In the genomic region with DNA sequence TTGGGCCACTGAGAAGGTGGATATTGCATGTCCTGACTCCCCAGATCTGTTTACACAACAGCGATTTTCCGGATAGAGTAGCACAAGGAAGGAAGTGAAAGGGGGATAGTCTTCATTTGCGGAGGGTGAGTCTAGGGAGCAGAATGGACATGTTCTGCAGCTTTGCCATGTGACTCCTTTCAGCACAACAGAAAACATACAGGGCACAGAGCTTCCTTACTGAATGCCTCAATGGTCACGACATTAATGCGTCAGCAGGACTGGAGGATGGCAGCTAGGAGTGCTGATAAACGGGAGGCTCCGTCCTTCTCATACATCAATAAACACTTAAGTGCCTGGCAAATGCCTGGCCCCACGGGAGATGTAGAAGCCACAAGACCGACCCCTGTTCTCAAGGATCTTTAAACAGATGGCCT, we compare ENCODE assay signal across 10 cellular contexts.
A peak's percentile ranks its signal among the peaks of the same experiment; 100 is the strongest.
DNase-seq lines count a peak whose midpoint lies in the region; ATAC-seq and TF ChIP-seq lines count a peak whose summit lies in the region.
"Had no signal": no experiment of that assay in that cellular context is flagged by ENCODE, and none has a peak within 500 bp of the region (broad histone marks: within the 10 kb centered on the region; RNA-seq: fewer than 3 reads in every experiment).

No MANE protein-coding gene starts in this region.

- TF ChIP-seq CTCF in DND-41 (IDR thresholded peaks at IDR 0.05; ENCODE audit: borderline replicate concordance, extremely low read depth, low read length, poor library complexity, severe bottlenecking) (no peak), nephron progenitor cell (IDR thresholded peaks at IDR 0.05) (no peak), MCF 10A (IDR thresholded peaks at IDR 0.05; ENCODE audit: unreplicated experiment) (no peak)

- DNase-seq in DND-41 (no peak), MV-4-11 (lab: John Stamatoyannopoulos, UW) (peak; percentile 81), caudate nucleus (lab: John Stamatoyannopoulos, UW) (peak in 25 of 61 donors; percentile 12 to 66 (median 47)), nephron progenitor cell (no peak), NCI-H446 (lab: John Stamatoyannopoulos, UW) (no peak), MCF 10A (ENCODE audit: unreplicated experiment) (no peak)
- DNase-seq in activated effector memory CD4-positive, alpha-beta T cell treated with Interleukin-2 at 50 U/mL for 16 hours = no peak
- DNase-seq in stimulated activated CD4-positive, alpha-beta T cell treated with anti-CD3 and anti-CD28 coated beads, Interleukin-4, amount 100 ng/mL, for 1 hour = no peak
- DNase-seq: NCI-H1930, WERI-Rb-1 had no signal

- H3K9me3 ChIP-seq in DND-41 (ENCODE audit: insufficient read depth, low read length, severe bottlenecking) = no peaks in the 10 kb centered on the region

- no peak overlapping the region for H3K4me2 ChIP-seq in DND-41 (ENCODE audit: insufficient read depth, low read length)

- peaks cover 20% of the 10 kb centered on the region; the same call in 1 of the 2 replicates for H3K4me1 ChIP-seq in DND-41 (ENCODE audit: insufficient read depth, low read length)

- H3K9ac ChIP-seq in DND-41 (ENCODE audit: low read depth, low read length) = no peak overlapping the region

- POLR2A ChIA-PET in MCF 10A (lab: Yijun Ruan, JAX) = no interaction called here

- peaks cover 39% of the 10 kb centered on the region for H4K20me1 ChIP-seq in DND-41 (ENCODE audit: insufficient read depth, low read length)

- intact Hi-C loops in MCF 10A (cut with micrococcal nuclease) = no loop called here

- H3K27me3 ChIP-seq in DND-41 (ENCODE audit: insufficient read depth, low read length, poor library complexity) = no peaks in the 10 kb centered on the region

- no peak overlapping the region for H2AFZ ChIP-seq in DND-41 (ENCODE audit: low read depth, low read length)

- no TSS peak for BruUV-seq in MCF 10A (replicated peaks; lab: Mats Ljungman, UMichigan)

- peak overlapping the region; percentile 34 for H3K4me3 Mint-ChIP-seq in nephron progenitor cell
- H3K4me3 Mint-ChIP-seq in MCF 10A (ENCODE audit: unreplicated experiment) = no peak overlapping the region

- CTCF ChIA-PET in MCF 10A (lab: Yijun Ruan, JAX) = interaction anchor here (0.7 to 1.1 kb wide), 2 partner anchors 45 to 71 kb away, joined by 3 read pairs; no protein-coding TSS in a partner anchor

- no peak for ATAC-seq in DND-41 (ENCODE audit: insufficient read depth, low read depth)

- H3K79me2 ChIP-seq in DND-41 (ENCODE audit: insufficient read depth, low read length) = peaks cover 95% of the 10 kb centered on the region

- no peaks in the 10 kb centered on the region for H3K9me3 Mint-ChIP-seq in nephron progenitor cell
- no peaks in the 10 kb centered on the region for H3K9me3 Mint-ChIP-seq in MCF 10A (ENCODE audit: unreplicated experiment)

- H3K4me3 ChIP-seq in DND-41 (ENCODE audit: low read depth in 1 of 2, low read length in 2 of 2) = no peak overlapping the region

- H3K27ac Mint-ChIP-seq in nephron progenitor cell (peak overlapping the region; percentile 9), MCF 10A (ENCODE audit: low read depth, unreplicated experiment) (no peak overlapping the region)

- peaks cover 27% of the 10 kb centered on the region for H3K4me1 Mint-ChIP-seq in nephron progenitor cell
- H3K4me1 Mint-ChIP-seq in MCF 10A (ENCODE audit: insufficient read depth, unreplicated experiment) = no peaks in the 10 kb centered on the region

- H3K27ac ChIP-seq in DND-41 (ENCODE audit: low read length) = peak overlapping the region; percentile 49
- H3K27ac ChIP-seq in caudate nucleus (ENCODE audit: low read depth, low read length) = peak overlapping the region; percentile 96
- H3K27ac ChIP-seq: WERI-Rb-1 had no signal

- H3K36me3 Mint-ChIP-seq in nephron progenitor cell (ENCODE audit: low read depth) (no peaks in the 10 kb centered on the region), MCF 10A (ENCODE audit: insufficient read depth, unreplicated experiment) (no peaks in the 10 kb centered on the region)

- peaks cover 36% of the 10 kb centered on the region for H3K36me3 ChIP-seq in DND-41 (ENCODE audit: insufficient read depth, low read length)
- H3K36me3 ChIP-seq: WERI-Rb-1 had no signal

- H3K27me3 Mint-ChIP-seq in nephron progenitor cell (ENCODE audit: low read depth, poor library complexity) = peaks cover 10% of the 10 kb centered on the region
- no peaks in the 10 kb centered on the region for H3K27me3 Mint-ChIP-seq in MCF 10A (ENCODE audit: insufficient read depth, unreplicated experiment)
